2 cellular contexts compared by ENCODE assay signal in the genomic region with DNA sequence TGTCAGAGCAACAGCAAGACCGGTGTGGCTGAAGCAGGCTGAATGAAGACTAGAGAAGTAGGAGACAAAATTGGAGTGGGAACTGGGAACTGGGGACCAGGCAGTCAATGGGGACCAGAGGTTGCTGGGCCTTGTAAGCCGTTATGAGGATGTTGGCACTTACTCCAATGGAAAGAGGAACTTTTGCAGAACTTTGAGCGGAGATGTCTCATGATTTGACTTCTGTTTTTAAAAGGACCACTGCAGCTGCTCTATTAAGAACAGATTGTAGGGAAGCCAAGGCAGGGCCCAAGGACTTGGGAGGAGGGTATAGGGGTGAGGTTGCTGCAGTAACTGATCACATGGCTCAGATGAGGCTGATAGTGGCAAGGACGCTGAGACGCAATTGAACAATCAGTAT.
TF ChIP-seq lines count a peak whose summit lies in the region.

No MANE protein-coding gene starts in this region.

TF ChIP-seq in A549, 52 proteins besides CTCF, POLR2A, EP300 and RAD21:
- TF ChIP-seq PHF8 (IDR thresholded peaks at IDR 0.05; ENCODE audit: borderline replicate concordance, low read depth) (no peak), SMC3 (IDR thresholded peaks at IDR 0.05) (no peak), MAZ (IDR thresholded peaks at IDR 0.05; ENCODE audit: borderline replicate concordance, low read depth, low read length) (no peak), ZSCAN20 (CRISPR knock-in tag; IDR thresholded peaks at IDR 0.05) (no peak), ELK1 (IDR thresholded peaks at IDR 0.05; ENCODE audit: low read depth, low read length) (no peak), NFE2L2 (conservative IDR thresholded peaks at IDR 0.05; ENCODE audit: low read length) (no peak), ZC3H11A (IDR thresholded peaks at IDR 0.05) (no peak), HOXB5 (CRISPR knock-in tag; IDR thresholded peaks at IDR 0.05) (no peak), JUNB (IDR thresholded peaks at IDR 0.05) (no peak)

TF ChIP-seq in K562, 482 proteins besides CTCF, POLR2A, EP300 and RAD21:
- TF ChIP-seq USF2 (CRISPR knock-in tag; IDR thresholded peaks at IDR 0.05): peak; percentile 9; the same call in 1 of the 2 replicates
- no peak for TF ChIP-seq KDM2B (CRISPR knock-in tag; IDR thresholded peaks at IDR 0.05)
- no peak for TF ChIP-seq E2F8 (IDR thresholded peaks at IDR 0.05; ENCODE audit: low read depth, partially characterized antibody)
TF ChIP-seq in K562: peak in this region for 1.
